ENCODE assay signal across 8 cellular contexts in genomic region chr17:81927653-81928496, GRCh38. TPM values are rescaled to one million over a fixed set of nuclear protein-coding genes. Genes with fewer than 3 reads are reported as not detected.
DNase-seq lines count a peak whose midpoint lies in the region; ATAC-seq and TF ChIP-seq lines count a peak whose summit lies in the region.

TSS of gene MAFG (minus strand) at chr17:81927735. CDS start at chr17:81923185, 4,550 bp downstream.

- H3K27ac ChIP-seq in C4-2B (peak within 1 kb of the TSS; percentile 87), dorsolateral prefrontal cortex (peak within 1 kb of the TSS in 58 of 59 donors; percentile 31 to 95 (median 84))

- H3K27me3 ChIP-seq in dorsolateral prefrontal cortex: no peaks in the 10 kb centered on the region

- peak; percentile 94 for DNase-seq in HK-2 (ENCODE audit: unreplicated experiment)
- DNase-seq in NCI-H82 (lab: John Stamatoyannopoulos, UW): peak; percentile 98
- DNase-seq in activated CD4-positive, alpha-beta T cell treated with anti-CD3 and anti-CD28 coated beads, Interleukin-2, amount 50 U/mL, for 48 hours: peak; percentile 88 to 89
- DNase-seq in dorsolateral prefrontal cortex: peak; percentile 85 to 94 (median 89)
- DNase-seq in lower leg skin (ENCODE audit: low spot score in 2 of 2): peak; percentile 87 to 98
- peak; percentile 84 to 85 for DNase-seq in stimulated activated CD4-positive, alpha-beta T cell treated with anti-CD3 and anti-CD28 coated beads, Interleukin-4, amount 100 ng/mL, for 48 hours (ENCODE audit: low read depth in 2 of 2)

- 1 to 2% methylated on average over 21 to 37 of the region's 94 CpGs for WGBS in lower leg skin, 2 donors

- no peak; the same call in 1 of the 2 replicates for TF ChIP-seq CTCF in C4-2B (conservative IDR thresholded peaks at IDR 0.05)
- TF ChIP-seq CTCF in dorsolateral prefrontal cortex (IDR thresholded peaks at IDR 0.05 in 54 of 56, conservative IDR thresholded peaks at IDR 0.05 in 2 of 56; ENCODE audit: low read depth in 1 of 56, partially characterized antibody in 56 of 56): peak in 45 of 56 donors; percentile 4 to 66 (median 40)
- TF ChIP-seq CTCF in lower leg skin (IDR thresholded peaks at IDR 0.05): no peak

- TF ChIP-seq POLR2A in lower leg skin (IDR thresholded peaks at IDR 0.05): no peak

- peak; percentile 69 for ATAC-seq in GM19372 (IDR thresholded peaks at IDR 0.05; ENCODE audit: low read depth, unreplicated experiment)

- H3K4me3 ChIP-seq in dorsolateral prefrontal cortex (peak within 1 kb of the TSS; percentile 59 to 95 (median 84)), lower leg skin (ENCODE audit: low read depth, poor library complexity, severe bottlenecking) (peak within 1 kb of the TSS; percentile 81)

- intact Hi-C loops in dorsolateral prefrontal cortex (cut with DNase I): loop anchor here in 1 of 2 donors (5.0 kb wide), 1 partner anchor 56 kb away; the partner anchor contains the start of gene ARHGDIA
- intact Hi-C loops in lower leg skin (cut with DNase I; ENCODE audit: low total_unique reads): no loop called here

RNA-seq across cellular contexts. Expression of gene MAFG, which starts in this region (rescaled TPM):
- 10 to 100 TPM; 30.1 to 60.2 (median 41.1) TPM for total RNA-seq in dorsolateral prefrontal cortex
- 10 to 100 TPM; 17.4 to 23.2 (median 19.7) TPM for total RNA-seq in lower leg skin

Comparison
In these comparisons a context has a peak if more than half of its experiments do, and no peak if none do; other contexts are left out.
1. Peak in every context shown above with its lines: DNase-seq, ATAC-seq, H3K4me3 ChIP-seq and H3K27ac ChIP-seq.
2. CTCF ChIP-seq: peak in dorsolateral prefrontal cortex (45 of 56); none in C4-2B (single experiment) and lower leg skin (0 of 3).